In genomic region chr9:136839229-136840139, GRCh38 we compare ENCODE assay signal across 14 cellular contexts. TPM values are rescaled to one million over a fixed set of nuclear protein-coding genes. Genes with fewer than 3 reads are reported as not detected.
DNase-seq lines count a peak whose midpoint lies in the region; ATAC-seq and TF ChIP-seq lines count a peak whose summit lies in the region.
"Had no signal": no experiment of that assay in that cellular context is flagged by ENCODE, and none has a peak within 500 bp of the region (broad histone marks: within the 10 kb centered on the region; RNA-seq: fewer than 3 reads in every experiment).

No MANE protein-coding gene starts in this region.

- H3K79me2 ChIP-seq in hepatocyte, result no peaks in the 10 kb centered on the region

- H3K4me3 Mint-ChIP-seq in natural killer cell (peak overlapping the region; percentile 51), type B pancreatic cell (peak overlapping the region; percentile 48)
- no peak overlapping the region for H3K4me3 Mint-ChIP-seq in natural killer cell treated with Interleukin-12 subunit alpha and Interleukin-12 subunit beta and Interleukin-15 and Interleukin-18, amount 100 ng/mL, for 72 hours

- H3K27ac ChIP-seq in hepatocyte, result peak overlapping the region; percentile 84
- H3K27ac ChIP-seq: SJSA1 had no signal

- TF ChIP-seq CTCF in natural killer cell (IDR thresholded peaks at IDR 0.05) (no peak), hepatocyte (IDR thresholded peaks at IDR 0.05; ENCODE audit: poor library complexity) (no peak), type B pancreatic cell (conservative IDR thresholded peaks at IDR 0.05) (no peak)

- intact Hi-C loops in natural killer cell (cut with micrococcal nuclease), result loop anchor here (5.0 to 10.0 kb wide), 3 partner anchors 32 to 305 kb away; partner anchors contain the start of gene RABL6

- peaks cover 37% of the 10 kb centered on the region for H3K4me1 ChIP-seq in hepatocyte (ENCODE audit: insufficient read depth)

- DNase-seq in natural killer cell (no peak), hepatocyte (ENCODE audit: low spot score) (no peak), type B pancreatic cell (ENCODE audit: extremely low spot score, unreplicated experiment) (no peak), SIG-M5 treated with dmso at 0.1 percent for 504 hours (lab: John Stamatoyannopoulos, UW; ENCODE audit: unreplicated experiment) (no peak), NCI-H1417 treated with DMSO at 0.1 percent for 48 hours (lab: John Stamatoyannopoulos, UW) (no peak)
- DNase-seq in natural killer cell treated with Interleukin-12 subunit alpha and Interleukin-12 subunit beta and Interleukin-15 and Interleukin-18, amount 100 ng/mL, for 72 hours (ENCODE audit: low spot score), result no peak
- DNase-seq: activated gamma-delta T cell; DMS 273 treated with DMSO at 0.1 percent for 48 hours; gastrocnemius medialis; midbrain; NCI-H1048; NCI-H2171; NK-92 treated with Interleukin-12 subunit alpha and Interleukin-12 subunit beta, amount 100 ng/mL, for 24 hours had no signal

- H3K27me3 ChIP-seq in hepatocyte, result no peaks in the 10 kb centered on the region

- H4K20me1 ChIP-seq in hepatocyte (ENCODE audit: insufficient read depth, poor library complexity, severe bottlenecking), result peaks cover 5% of the 10 kb centered on the region

- WGBS in hepatocyte (ENCODE audit: low lambda C conversion rate, missing lambda C conversion rate), result 89% methylated on average over 35 of the region's 36 CpGs

- no peaks in the 10 kb centered on the region for H3K9me3 Mint-ChIP-seq in natural killer cell
- no peaks in the 10 kb centered on the region for H3K9me3 Mint-ChIP-seq in natural killer cell treated with Interleukin-12 subunit alpha and Interleukin-12 subunit beta and Interleukin-15 and Interleukin-18, amount 100 ng/mL, for 72 hours
- H3K9me3 Mint-ChIP-seq in type B pancreatic cell, result no peaks in the 10 kb centered on the region

- ATAC-seq in natural killer cell, result no peak
- ATAC-seq in natural killer cell treated with Interleukin-12 subunit alpha and Interleukin-12 subunit beta and Interleukin-15 and Interleukin-18, amount 100 ng/mL, for 72 hours, result no peak
- ATAC-seq: gastrocnemius medialis had no signal

- no peaks in the 10 kb centered on the region for H3K9me2 ChIP-seq in hepatocyte (replicated peaks; ENCODE audit: insufficient read depth)

- H3K4me3 ChIP-seq in hepatocyte, result no peak overlapping the region
- H3K4me3 ChIP-seq: gastrocnemius medialis, SJSA1 had no signal

- H3K27me3 Mint-ChIP-seq in natural killer cell (ENCODE audit: low read depth in 2 of 2) (no peaks in the 10 kb centered on the region), type B pancreatic cell (no peaks in the 10 kb centered on the region)
- H3K27me3 Mint-ChIP-seq in natural killer cell treated with Interleukin-12 subunit alpha and Interleukin-12 subunit beta and Interleukin-15 and Interleukin-18, amount 100 ng/mL, for 72 hours, result no peaks in the 10 kb centered on the region

- no peak overlapping the region for H2AFZ ChIP-seq in hepatocyte

- H3K27ac Mint-ChIP-seq in natural killer cell (peak overlapping the region in 1 of 2 donors; percentile 2), type B pancreatic cell (peak overlapping the region; percentile 52)
- H3K27ac Mint-ChIP-seq in natural killer cell treated with Interleukin-12 subunit alpha and Interleukin-12 subunit beta and Interleukin-15 and Interleukin-18, amount 100 ng/mL, for 72 hours, result no peak overlapping the region

- H3K36me3 Mint-ChIP-seq in natural killer cell (no peaks in the 10 kb centered on the region), type B pancreatic cell (no peaks in the 10 kb centered on the region)
- no peaks in the 10 kb centered on the region for H3K36me3 Mint-ChIP-seq in natural killer cell treated with Interleukin-12 subunit alpha and Interleukin-12 subunit beta and Interleukin-15 and Interleukin-18, amount 100 ng/mL, for 72 hours

- H3K4me1 Mint-ChIP-seq in natural killer cell, result peaks cover 11 to 20% of the 10 kb centered on the region in 2 donors
- peaks cover 4 to 7% of the 10 kb centered on the region in 2 donors for H3K4me1 Mint-ChIP-seq in natural killer cell treated with Interleukin-12 subunit alpha and Interleukin-12 subunit beta and Interleukin-15 and Interleukin-18, amount 100 ng/mL, for 72 hours (ENCODE audit: low read depth in 2 of 2)
- H3K4me1 Mint-ChIP-seq in type B pancreatic cell (ENCODE audit: unreplicated experiment), result peaks cover 6% of the 10 kb centered on the region

- H3K4me2 ChIP-seq in hepatocyte, result no peak overlapping the region

- no peaks in the 10 kb centered on the region for H3K36me3 ChIP-seq in hepatocyte (replicated peaks; ENCODE audit: insufficient read depth, low read depth)

- H3K9me3 ChIP-seq in hepatocyte (ENCODE audit: low read depth), result no peaks in the 10 kb centered on the region
- H3K9me3 ChIP-seq: gastrocnemius medialis, SJSA1 had no signal

RNA-seq across cellular contexts. Expression of gene AJM1, which starts 2.8 kb away (rescaled TPM):
- total RNA-seq in natural killer cell (10 to 100 TPM; 26.6 to 35.6 (median 31.5) TPM), hepatocyte (2.0 and 3.0 TPM in 2 replicates), type B pancreatic cell (ENCODE audit: low replicate concordance) (3.2 and 3.6 TPM in 2 replicates)
- 10 to 100 TPM in 1 of 2 donors, 1 to 10 TPM in 1; 7.8 to 11.2 TPM for total RNA-seq in natural killer cell treated with Interleukin-12 subunit alpha and Interleukin-12 subunit beta and Interleukin-15 and Interleukin-18, amount 100 ng/mL, for 72 hours
- 7.2 and 7.7 TPM in 2 replicates for polyA plus RNA-seq in hepatocyte

RNA-seq across cellular contexts. Expression of gene PHPT1, which starts 9.7 kb away (rescaled TPM):
- total RNA-seq in natural killer cell (10 to 100 TPM; 63.5 to 69.8 (median 67.7) TPM), hepatocyte (101 and 111 TPM in 2 replicates), type B pancreatic cell (ENCODE audit: low replicate concordance) (176 and 199 TPM in 2 replicates)
- total RNA-seq in natural killer cell treated with Interleukin-12 subunit alpha and Interleukin-12 subunit beta and Interleukin-15 and Interleukin-18, amount 100 ng/mL, for 72 hours, result 100 to 1,000 TPM in 1 of 2 donors, 10 to 100 TPM in 1; 71.5 to 108 TPM
- 384 and 390 TPM in 2 replicates for polyA plus RNA-seq in hepatocyte

RNA-seq across cellular contexts. Expression of gene MAMDC4, which starts 12.7 kb away (rescaled TPM):
- total RNA-seq in natural killer cell (1 to 10 TPM; 4.6 to 6.5 (median 5.8) TPM), hepatocyte (7.9 and 8.5 TPM in 2 replicates), type B pancreatic cell (ENCODE audit: low replicate concordance) (18.4 and 29.1 TPM in 2 replicates)
- total RNA-seq in natural killer cell treated with Interleukin-12 subunit alpha and Interleukin-12 subunit beta and Interleukin-15 and Interleukin-18, amount 100 ng/mL, for 72 hours, result 10 to 100 TPM; 16.0 to 17.2 TPM
- 12.7 and 16.9 TPM in 2 replicates for polyA plus RNA-seq in hepatocyte

RNA-seq across cellular contexts. Expression of gene EDF1, which starts 26.6 kb away (rescaled TPM):
- total RNA-seq in natural killer cell, result 100 to 1,000 TPM; 208 to 255 (median 227) TPM
- 100 to 1,000 TPM; 299 to 453 TPM for total RNA-seq in natural killer cell treated with Interleukin-12 subunit alpha and Interleukin-12 subunit beta and Interleukin-15 and Interleukin-18, amount 100 ng/mL, for 72 hours
- 318 and 372 TPM in 2 replicates for total RNA-seq in hepatocyte
- 508 and 568 TPM in 2 replicates for polyA plus RNA-seq in hepatocyte
- total RNA-seq in type B pancreatic cell (ENCODE audit: low replicate concordance), result 324 and 342 TPM in 2 replicates

RNA-seq across cellular contexts. Expression of gene RABL6, which starts 31.7 kb away (rescaled TPM):
- 10 to 100 TPM; 72.7 to 82.5 (median 75.9) TPM for total RNA-seq in natural killer cell
- 100 to 1,000 TPM in 1 of 2 donors, 10 to 100 TPM in 1; 74.1 to 151 TPM for total RNA-seq in natural killer cell treated with Interleukin-12 subunit alpha and Interleukin-12 subunit beta and Interleukin-15 and Interleukin-18, amount 100 ng/mL, for 72 hours
- 67.2 and 72.3 TPM in 2 replicates for total RNA-seq in hepatocyte
- polyA plus RNA-seq in hepatocyte, result 103 and 110 TPM in 2 replicates
- total RNA-seq in type B pancreatic cell (ENCODE audit: low replicate concordance), result 94.2 and 112 TPM in 2 replicates
